6 cellular contexts compared by ENCODE assay signal in genomic region chr15:90884719-90885431, GRCh38.
DNase-seq lines count a peak whose midpoint lies in the region; ATAC-seq and TF ChIP-seq lines count a peak whose summit lies in the region.

No MANE protein-coding gene starts in this region.

- peak overlapping the region; percentile 95 for H3K27ac ChIP-seq in neutrophil

- H3K9me3 Mint-ChIP-seq in central memory CD8-positive, alpha-beta T cell, result no peaks in the 10 kb centered on the region

- H3K27me3 Mint-ChIP-seq in central memory CD8-positive, alpha-beta T cell, result peaks cover 19% of the 10 kb centered on the region

- H3K4me1 ChIP-seq in neutrophil (ENCODE audit: control insufficient read depth in 1 of 2, insufficient read depth in 1 of 2, low read depth in 1 of 2, low read length in 1 of 2), result peaks cover 37 to 42% of the 10 kb centered on the region in 2 experiments

- TF ChIP-seq CTCF in neutrophil (IDR thresholded peaks at IDR 0.05), result no peak

- H3K9me3 ChIP-seq in neutrophil, result no peaks in the 10 kb centered on the region

- DNase-seq in central memory CD8-positive, alpha-beta T cell (ENCODE audit: low spot score in 2 of 2), result no peak
- DNase-seq in midbrain (lab: John Stamatoyannopoulos, UW), result no peak

- peaks cover 3% of the 10 kb centered on the region for H3K36me3 Mint-ChIP-seq in central memory CD8-positive, alpha-beta T cell (ENCODE audit: insufficient read depth)

- peak; percentile 4 for ATAC-seq in GM21447 (IDR thresholded peaks at IDR 0.05; ENCODE audit: unreplicated experiment)
- no peak for ATAC-seq in central memory CD8-positive, alpha-beta T cell (replicated peaks; ENCODE audit: extremely low read depth, poor library complexity, severe bottlenecking)
- no peak for ATAC-seq in HG03432 (IDR thresholded peaks at IDR 0.05; ENCODE audit: unreplicated experiment)
- no peak for ATAC-seq in GM21576 (IDR thresholded peaks at IDR 0.05; ENCODE audit: unreplicated experiment)

- no peaks in the 10 kb centered on the region for H3K27me3 ChIP-seq in neutrophil

- peaks cover 70% of the 10 kb centered on the region for H3K36me3 ChIP-seq in neutrophil

- peak overlapping the region; percentile 96 to 100 for H3K4me3 ChIP-seq in neutrophil (ENCODE audit: low read depth in 1 of 2, low read length in 1 of 2)

- H3K4me3 Mint-ChIP-seq in central memory CD8-positive, alpha-beta T cell, result peak overlapping the region; percentile 4

- H3K4me1 Mint-ChIP-seq in central memory CD8-positive, alpha-beta T cell, result peaks cover 17% of the 10 kb centered on the region

- no peak overlapping the region for H3K27ac Mint-ChIP-seq in central memory CD8-positive, alpha-beta T cell (ENCODE audit: low read depth)
